9 cellular contexts compared by ENCODE assay signal in genomic region chr15:56916825-56917477, GRCh38. TPM values are rescaled to one million over a fixed set of nuclear protein-coding genes. Genes with fewer than 3 reads are reported as not detected.
DNase-seq lines count a peak whose midpoint lies in the region; ATAC-seq and TF ChIP-seq lines count a peak whose summit lies in the region.
"Had no signal": no experiment of that assay in that cellular context is flagged by ENCODE, and none has a peak within 500 bp of the region (broad histone marks: within the 10 kb centered on the region; RNA-seq: fewer than 3 reads in every experiment).

No MANE protein-coding gene starts in this region.

- intact Hi-C loops in Panc1 (cut with micrococcal nuclease; ENCODE audit: unreplicated experiment) = no loop called here

- peaks cover 21% of the 10 kb centered on the region for H3K4me1 Mint-ChIP-seq in progenitor cell of endocrine pancreas (ENCODE audit: low read depth)

- CTCF ChIA-PET in Panc1 (lab: Charles Lee) = no interaction called here

- peaks cover 18% of the 10 kb centered on the region; the same call in 1 of the 2 replicates for H3K4me1 ChIP-seq in Panc1 (ENCODE audit: control insufficient read depth, insufficient read depth, low read length)

- TSS peak; percentile 85 for BruUV-seq in Panc1 (replicated peaks; lab: Mats Ljungman, UMichigan)

- H3K27ac Mint-ChIP-seq in progenitor cell of endocrine pancreas = peak overlapping the region; percentile 95

- peak overlapping the region; percentile 76 to 79 for H3K4me3 ChIP-seq in Panc1 (ENCODE audit: low read depth in 2 of 2, low read length in 2 of 2)

- peak; percentile 39 for DNase-seq in Daoy (ENCODE audit: low read depth)
- DNase-seq in Panc1 (ENCODE audit: low read depth, low spot score) = no peak
- DNase-seq in erythroblast (lab: John Stamatoyannopoulos, UW) = peak; percentile 16 to 22
- no peak for DNase-seq in progenitor cell of endocrine pancreas (ENCODE audit: low spot score, unreplicated experiment)
- DNase-seq in NCI-H2171 treated with DMSO at 0.1 percent for 48 hours (lab: John Stamatoyannopoulos, UW) = no peak
- DNase-seq in NCI-H526 treated with DMSO at 0.1 percent for 48 hours (lab: John Stamatoyannopoulos, UW) = no peak
- DNase-seq in HPDE6-E6E7 (ENCODE audit: extremely low spot score) = no peak

- POLR2A ChIA-PET in Panc1 (lab: Charles Lee) = no interaction called here

- no peak for ATAC-seq in Panc1
- ATAC-seq in HG03045 (IDR thresholded peaks at IDR 0.05; ENCODE audit: unreplicated experiment) = no peak

- TF ChIP-seq POLR2A in erythroblast (IDR thresholded peaks at IDR 0.05; ENCODE audit: low read length) = no peak

- H3K36me3 ChIP-seq in Panc1 (ENCODE audit: control insufficient read depth, insufficient read depth, low read length) = peaks cover 15% of the 10 kb centered on the region

- in situ Hi-C loops in Panc1 (cut with HindIII; ENCODE audit: low pct_unique_long_range_greater_than_20kb, low sequenced_read_pairs) = no loop called here

- peak overlapping the region; percentile 90 for H3K27ac ChIP-seq in Panc1 (ENCODE audit: low read length)
- H3K27ac ChIP-seq: SJSA1 had no signal

- no peaks in the 10 kb centered on the region for H3K27me3 Mint-ChIP-seq in progenitor cell of endocrine pancreas

- H3K27me3 ChIP-seq in Panc1 (ENCODE audit: control insufficient read depth, insufficient read depth, low read length) = no peaks in the 10 kb centered on the region
- H3K27me3 ChIP-seq: SJSA1 had no signal

- peaks cover 22% of the 10 kb centered on the region for H3K36me3 Mint-ChIP-seq in progenitor cell of endocrine pancreas (ENCODE audit: insufficient read depth)

- TF ChIP-seq CTCF in Panc1 (IDR thresholded peaks at IDR 0.05) (no peak), progenitor cell of endocrine pancreas (IDR thresholded peaks at IDR 0.05; ENCODE audit: unreplicated experiment) (no peak)

- peaks cover 5% of the 10 kb centered on the region for H3K9me3 Mint-ChIP-seq in progenitor cell of endocrine pancreas (ENCODE audit: low read depth)

- no peaks in the 10 kb centered on the region for H3K9me3 ChIP-seq in Panc1 (ENCODE audit: control insufficient read depth, insufficient read depth, low read depth, low read length)
- H3K9me3 ChIP-seq: SJSA1 had no signal

- H3K4me3 Mint-ChIP-seq in progenitor cell of endocrine pancreas (ENCODE audit: low read depth) = peak overlapping the region; percentile 81

RNA-seq across cellular contexts. Expression of gene TCF12, which starts 1.5 kb away (rescaled TPM):
- total RNA-seq in Daoy (2014; rRNA removed; shearing (Covaris generic)) = 44.4 and 200 TPM in 2 replicates
- total RNA-seq in Panc1 (2021; ENCODE audit: unreplicated experiment) = 102 TPM
- 52.1 TPM for polyA plus RNA-seq in Panc1 (2012; ENCODE audit: insufficient read length)
- total RNA-seq in progenitor cell of endocrine pancreas = 164 and 167 TPM in 2 replicates

Comparison
In these comparisons a context has a peak if more than half of its experiments do, and no peak if none do; other contexts are left out.
1. DNase-seq: peak in Daoy (single experiment) and erythroblast (2 of 2); none in Panc1 (single experiment), progenitor cell of endocrine pancreas (single experiment), NCI-H2171 treated with DMSO at 0.1 percent for 48 hours (single experiment), NCI-H526 treated with DMSO at 0.1 percent for 48 hours (single experiment) and HPDE6-E6E7 (single experiment).